30 cellular contexts compared by ENCODE assay signal in genomic region chr1:235992868-235993267, GRCh38.
"Had no signal": no experiment of that assay in that cellular context is flagged by ENCODE, and none has a peak within 500 bp of the region (broad histone marks: within the 10 kb centered on the region; RNA-seq: fewer than 3 reads in every experiment).

No MANE protein-coding gene starts in this region.

- H3K9me3 ChIP-seq: colonic mucosa had no signal

- FAIRE-seq: astrocyte, endometrium, frontal cortex had no signal

- H3K27ac Mint-ChIP-seq: activated B cell treated with CpG ODN at 0.5 μM for 24 hours; activated CD4-positive, alpha-beta memory T cell treated with anti-CD3 and anti-CD28 coated beads, Interleukin-2, amount 10 ng/mL, durations not matched to agents 7 days and 5 days; activated CD4-positive, alpha-beta T cell treated with anti-CD3 and anti-CD28 coated beads for 36 hours; activated CD4-positive, alpha-beta T cell treated with anti-CD3 and anti-CD28 coated beads, Interleukin-2, amount 10 ng/mL, durations not matched to agents 24 days and 14 days; activated T-helper 17 cell treated with anti-CD3 and anti-CD28 coated beads, Interleukin-2, amount 50 U/mL, for 72 hours; T-helper 17 cell; T-helper 2 cell treated with Interferon-gamma antibody and Interleukin-4, amounts not matched to agents 5 μg/mL and 100 μg/mL, for 36 hours had no signal

- H3K36me3 ChIP-seq: colonic mucosa, WERI-Rb-1 had no signal

- H3K4me1 ChIP-seq: colonic mucosa had no signal

- H3K27me3 ChIP-seq: brain microvascular endothelial cell, colonic mucosa had no signal

- H3K27ac ChIP-seq: brain microvascular endothelial cell, colonic mucosa, WERI-Rb-1 had no signal

- H3K27me3 Mint-ChIP-seq: activated B cell treated with CpG ODN at 0.5 μM for 24 hours; activated CD4-positive, alpha-beta T cell treated with anti-CD3 and anti-CD28 coated beads for 36 hours; activated naive CD8-positive, alpha-beta T cell; activated T-helper 17 cell treated with anti-CD3 and anti-CD28 coated beads, Interleukin-2, amount 50 U/mL, for 72 hours; T-helper 17 cell had no signal

- H3K4me3 ChIP-seq: colonic mucosa had no signal

- ATAC-seq: activated CD4-positive, alpha-beta T cell treated with anti-CD3 and anti-CD28 coated beads for 36 hours; activated CD4-positive, CD25-positive, alpha-beta regulatory T cell treated with anti-CD3 and anti-CD28 coated beads, Interleukin-2, amount 50 U/mL, for 24 hours; activated T-cell treated with anti-CD3 and anti-CD28 coated beads, Interleukin-2, amount 50 U/mL, for 4 hours; activated T-helper 17 cell treated with anti-CD3 and anti-CD28 coated beads, Interleukin-2, amount 50 U/mL, for 72 hours; esophagus mucosa; T-helper 17 cell had no signal

- H3K4me3 Mint-ChIP-seq: activated B cell treated with CpG ODN at 0.5 μM for 24 hours; activated CD4-positive, alpha-beta memory T cell treated with anti-CD3 and anti-CD28 coated beads, Interleukin-2, amount 10 ng/mL, durations not matched to agents 7 days and 5 days; activated CD4-positive, alpha-beta T cell treated with anti-CD3 and anti-CD28 coated beads for 36 hours; activated CD4-positive, alpha-beta T cell treated with anti-CD3 and anti-CD28 coated beads, Interleukin-2, amount 10 ng/mL, durations not matched to agents 24 days and 14 days; activated naive CD8-positive, alpha-beta T cell; activated T-cell treated with anti-CD3 and anti-CD28 coated beads, Interleukin-2, amount 50 U/mL, for 4 hours; activated T-helper 17 cell treated with anti-CD3 and anti-CD28 coated beads, Interleukin-2, amount 50 U/mL, for 72 hours; T-helper 17 cell; T-helper 2 cell treated with Interferon-gamma antibody and Interleukin-4, amounts not matched to agents 5 μg/mL and 100 μg/mL, for 36 hours had no signal

- H3K4me1 Mint-ChIP-seq: activated B cell treated with CpG ODN at 0.5 μM for 24 hours; activated T-helper 17 cell treated with anti-CD3 and anti-CD28 coated beads, Interleukin-2, amount 50 U/mL, for 72 hours had no signal

- DNase-seq: activated B cell treated with CpG ODN at 0.5 μM for 24 hours; activated CD4-positive, alpha-beta memory T cell treated with anti-CD3 and anti-CD28 coated beads, Interleukin-2, amount 10 ng/mL, durations not matched to agents 7 days and 5 days; activated CD4-positive, alpha-beta T cell treated with anti-CD3 and anti-CD28 coated beads for 36 hours; activated CD4-positive, alpha-beta T cell treated with anti-CD3 and anti-CD28 coated beads, Interleukin-2, amount 10 ng/mL, durations not matched to agents 24 days and 14 days; activated CD4-positive, alpha-beta T cell treated with anti-CD3 and anti-CD28 coated beads, Interleukin-2, amount 50 U/mL, for 4 hours; activated effector memory CD4-positive, alpha-beta T cell treated with Interleukin-2 at 50 U/mL for 16 hours; activated gamma-delta T cell treated with Interleukin-2 at 50 U/mL for 16 hours; activated naive CD4-positive, alpha-beta T cell treated with anti-CD3 and anti-CD28 coated beads, Interleukin-2, amount 50 U/mL, for 16 hours; activated naive CD4-positive, alpha-beta T cell treated with Interleukin-2 at 50 U/mL for 16 hours; activated T-cell treated with anti-CD3 and anti-CD28 coated beads, Interleukin-2, amount 50 U/mL, for 4 hours; amniotic stem cell; anterior cingulate cortex; brain microvascular endothelial cell; cerebellar nuclear complex; colonic mucosa; effector CD8-positive, alpha-beta T cell; foreskin fibroblast; head of caudate nucleus; T-helper 1 cell; T-helper 17 cell; T1000; WERI-Rb-1 had no signal
